Comparison of ENCODE assay signal across 8 cellular contexts in the genomic region with DNA sequence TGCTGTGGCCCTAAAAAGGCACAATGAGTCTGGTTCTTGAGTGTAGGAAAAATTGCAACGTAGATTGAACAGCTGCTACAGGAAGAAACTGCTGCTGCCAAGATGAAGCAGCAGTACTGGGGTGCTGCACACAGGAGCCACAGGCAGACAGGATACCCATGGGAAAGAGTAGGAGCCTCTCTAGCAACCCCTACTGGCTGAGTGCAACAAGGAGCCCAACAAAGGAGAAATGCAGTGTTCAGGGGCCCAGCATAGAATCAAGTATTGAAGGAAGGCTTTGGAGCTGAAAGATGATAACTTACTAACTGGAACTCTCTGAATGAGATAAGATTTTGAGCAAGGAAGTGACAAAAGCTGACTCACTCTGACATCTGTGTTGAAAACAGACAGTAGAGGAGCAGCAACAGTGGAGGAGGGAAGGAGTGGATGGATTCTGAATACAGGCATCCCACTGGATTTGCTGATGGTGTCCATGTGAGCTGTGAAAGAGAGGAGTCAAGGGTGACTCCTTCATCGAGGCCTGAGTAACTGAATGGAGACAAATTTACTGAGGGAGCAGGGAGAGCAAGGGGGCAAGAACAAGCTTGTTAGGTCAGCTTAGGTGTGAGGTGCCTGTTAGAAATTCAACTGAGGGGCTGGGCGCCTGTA.
DNase-seq lines count a peak whose midpoint lies in the region; ATAC-seq and TF ChIP-seq lines count a peak whose summit lies in the region.

No MANE protein-coding gene starts in this region.

- DNase-seq in DND-41, result peak; percentile 66
- DNase-seq in RWPE1 (ENCODE audit: low spot score), result peak; percentile 41
- peak; percentile 78 for DNase-seq in astrocyte of the spinal cord (ENCODE audit: low read depth, low spot score)
- DNase-seq in medulla oblongata (ENCODE audit: extremely low spot score), result peak; percentile 50
- no peak for DNase-seq in aorta
- DNase-seq in ecto neural progenitor cell (ENCODE audit: low spot score), result no peak

- POLR2A ChIA-PET in RWPE1 (lab: Yijun Ruan, JAX; ENCODE audit: low non-redundant PET), result no interaction called here

- H3K27me3 ChIP-seq in DND-41 (ENCODE audit: insufficient read depth, low read length, poor library complexity) (no peaks in the 10 kb centered on the region), aorta (ENCODE audit: control insufficient read depth in 1 of 2, insufficient read depth in 2 of 2, low read length in 1 of 2) (no peaks in the 10 kb centered on the region)

- H3K79me2 ChIP-seq in DND-41 (ENCODE audit: insufficient read depth, low read length), result no peaks in the 10 kb centered on the region

- H3K4me1 ChIP-seq in DND-41 (ENCODE audit: insufficient read depth, low read length), result peaks cover 12% of the 10 kb centered on the region
- H3K4me1 ChIP-seq in aorta (ENCODE audit: control insufficient read depth in 1 of 2, insufficient read depth in 2 of 2, low read length in 2 of 2), result no peaks in the 10 kb centered on the region

- H3K27ac ChIP-seq in DND-41 (ENCODE audit: low read length) (peak overlapping the region; percentile 57), RWPE1 (peak overlapping the region; percentile 53), aorta (ENCODE audit: low read depth in 1 of 2, low read length in 2 of 2) (no peak overlapping the region)

- H3K9me3 ChIP-seq in DND-41 (ENCODE audit: insufficient read depth, low read length, severe bottlenecking), result peaks cover 2% of the 10 kb centered on the region
- H3K9me3 ChIP-seq in aorta (ENCODE audit: control insufficient read depth, low read length), result peaks cover 2% of the 10 kb centered on the region

- CTCF ChIA-PET in RWPE1 (lab: Yijun Ruan, JAX), result interaction anchor here (0.5 to 1.2 kb wide), 2 partner anchors 9 kb away, joined by 3 to 4 read pairs; no protein-coding TSS in a partner anchor

- no peaks in the 10 kb centered on the region for H4K20me1 ChIP-seq in DND-41 (ENCODE audit: insufficient read depth, low read length)

- ATAC-seq in DND-41 (ENCODE audit: insufficient read depth, low read depth), result peak; percentile 92
- ATAC-seq in HG02642 (IDR thresholded peaks at IDR 0.05; ENCODE audit: poor library complexity, unreplicated experiment), result peak; percentile 74
- no peak for ATAC-seq in aorta (ENCODE audit: low FRiP score)
- ATAC-seq in HG02798 (IDR thresholded peaks at IDR 0.05; ENCODE audit: poor library complexity, unreplicated experiment), result no peak

- in situ Hi-C loops in astrocyte of the spinal cord (cut with HindIII; ENCODE audit: low sequenced_read_pairs), result no loop called here

- H3K9ac ChIP-seq in DND-41 (ENCODE audit: low read depth, low read length), result no peak overlapping the region

- H3K4me2 ChIP-seq in DND-41 (ENCODE audit: insufficient read depth, low read length), result no peak overlapping the region

- H2AFZ ChIP-seq in DND-41 (ENCODE audit: low read depth, low read length), result peak overlapping the region; percentile 33; the same call in 1 of the 2 replicates

- H3K4me3 ChIP-seq in DND-41 (ENCODE audit: low read depth in 1 of 2, low read length in 2 of 2) (no peak overlapping the region), astrocyte of the spinal cord (ENCODE audit: low read depth, low read length) (no peak overlapping the region), aorta (ENCODE audit: low read length in 2 of 2) (no peak overlapping the region)

- H3K36me3 ChIP-seq in DND-41 (ENCODE audit: insufficient read depth, low read length) (no peaks in the 10 kb centered on the region), aorta (ENCODE audit: control insufficient read depth in 1 of 2, insufficient read depth in 2 of 2, low read length in 1 of 2) (no peaks in the 10 kb centered on the region)

- intact Hi-C loops in aorta (cut with DNase I), result no loop called here

- TF ChIP-seq CTCF in DND-41 (IDR thresholded peaks at IDR 0.05; ENCODE audit: borderline replicate concordance, extremely low read depth, low read length, poor library complexity, severe bottlenecking) (peak; percentile 78), RWPE1 (conservative IDR thresholded peaks at IDR 0.05; ENCODE audit: low read depth) (no peak), astrocyte of the spinal cord (IDR thresholded peaks at IDR 0.05; ENCODE audit: low read depth, low read length) (peak; percentile 75)

- WGBS in aorta, 2 donors, result 83 to 89% methylated on average over 3 of the region's 3 CpGs

Comparison
In these comparisons a context has a peak if more than half of its experiments do, and no peak if none do; other contexts are left out.
1. ATAC-seq: peak in DND-41 (single experiment) and HG02642 (single experiment); none in aorta (single experiment) and HG02798 (single experiment).
2. DNase-seq: peak in DND-41 (single experiment), RWPE1 (single experiment), astrocyte of the spinal cord (single experiment) and medulla oblongata (single experiment); none in aorta (0 of 2) and ecto neural progenitor cell (single experiment).
3. H3K27ac ChIP-seq: peak in DND-41 (single experiment) and RWPE1 (single experiment); none in aorta (0 of 2).